In the genomic region with DNA sequence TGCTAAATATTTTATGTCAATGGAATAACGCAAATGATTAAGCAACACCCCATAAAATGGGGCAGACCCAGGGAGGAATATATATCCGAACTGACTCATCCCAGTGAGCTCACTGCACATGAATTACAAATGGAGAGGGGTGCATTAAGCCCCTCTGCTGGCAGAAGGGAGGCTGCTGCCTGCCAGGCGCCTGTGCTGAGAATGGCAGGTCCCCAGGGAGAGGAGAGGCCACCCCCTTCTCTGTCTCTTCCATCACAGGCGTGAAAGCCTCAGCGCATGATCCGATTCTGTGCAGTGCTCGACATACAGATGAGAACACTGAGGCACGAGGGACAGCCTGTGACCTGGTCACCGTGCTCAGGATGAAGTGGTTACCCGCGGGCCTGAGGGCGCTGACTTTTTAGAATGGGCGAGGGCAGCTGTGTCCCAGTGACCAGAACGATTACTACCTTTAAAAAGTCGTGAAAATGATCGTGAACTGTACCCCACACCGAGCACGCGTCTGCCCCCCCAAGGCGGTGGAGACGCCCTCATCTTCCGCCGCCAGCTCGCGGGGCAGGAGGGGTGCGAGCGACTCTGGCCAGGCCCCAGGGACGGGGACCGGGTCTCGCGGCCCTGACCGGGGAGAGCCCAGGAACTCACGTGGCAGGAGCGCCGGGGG, we compare ENCODE assay signal across 8 cellular contexts.
DNase-seq lines count a peak whose midpoint lies in the region; ATAC-seq and TF ChIP-seq lines count a peak whose summit lies in the region.
"Not testable (repeated sequence)": the region's sequence is repeated elsewhere in the genome, so short reads cannot be mapped to it uniquely, and the experiment has no call there.

No MANE protein-coding gene starts in this region.

- H3K9me3 ChIP-seq in endodermal cell (ENCODE audit: control insufficient read depth, low read length); psoas muscle: not testable (repeated sequence)

- DNase-seq in ELF-1 (ENCODE audit: low read depth, low spot score) = peak; percentile 39
- peak; percentile 85 for DNase-seq in LHCN-M2 (ENCODE audit: low read depth)
- peak; percentile 30 for DNase-seq in activated naive CD4-positive, alpha-beta T cell treated with anti-CD3 and anti-CD28 coated beads for 36 hours
- peak; percentile 62 for DNase-seq in endodermal cell
- DNase-seq in kidney epithelial cell (ENCODE audit: low read depth); type B pancreatic cell (ENCODE audit: extremely low spot score, unreplicated experiment): not testable (repeated sequence)
- peak; percentile 38 to 54 for DNase-seq in psoas muscle

- not testable (repeated sequence) for H3K36me3 ChIP-seq in endodermal cell (ENCODE audit: control insufficient read depth, insufficient read depth, low read length); kidney epithelial cell (ENCODE audit: control insufficient read depth, insufficient read depth, low read length)
- H3K36me3 ChIP-seq in psoas muscle (ENCODE audit: insufficient read depth in 1 of 2, low read depth in 1 of 2) = peaks cover 3 to 23% of the 10 kb centered on the region in 2 donors

- peak overlapping the region; percentile 32 for H3K27ac ChIP-seq in endodermal cell (ENCODE audit: low read depth, low read length)
- peak overlapping the region; percentile 88 for H3K27ac ChIP-seq in psoas muscle

- peak overlapping the region; percentile 83 for H3K27ac Mint-ChIP-seq in activated naive CD4-positive, alpha-beta T cell treated with anti-CD3 and anti-CD28 coated beads for 36 hours
- H3K27ac Mint-ChIP-seq in endodermal cell = peak overlapping the region; percentile 91
- peak overlapping the region; percentile 88 for H3K27ac Mint-ChIP-seq in type B pancreatic cell

- not testable (repeated sequence) for H3K27me3 ChIP-seq in endodermal cell (ENCODE audit: control insufficient read depth, insufficient read depth, low read length, poor library complexity, severe bottlenecking); kidney epithelial cell (ENCODE audit: control insufficient read depth, insufficient read depth, low read length); psoas muscle (ENCODE audit: insufficient read depth in 3 of 3, low read length in 2 of 3)

- peak; percentile 27 for TF ChIP-seq CTCF in endodermal cell (conservative IDR thresholded peaks at IDR 0.05)
- TF ChIP-seq CTCF in kidney epithelial cell (IDR thresholded peaks at IDR 0.05; ENCODE audit: insufficient read depth, low read length, poor library complexity, severe bottlenecking); psoas muscle (IDR thresholded peaks at IDR 0.05): not testable (repeated sequence)
- peak; percentile 22 for TF ChIP-seq CTCF in type B pancreatic cell (conservative IDR thresholded peaks at IDR 0.05)

- intact Hi-C loops in activated naive CD4-positive, alpha-beta T cell treated with anti-CD3 and anti-CD28 coated beads for 36 hours (cut with micrococcal nuclease) = loop anchor here (2.0 kb wide), 1 partner anchor 208 kb away; no protein-coding TSS in a partner anchor
- intact Hi-C loops in psoas muscle (cut with DNase I) = not testable (repeated sequence)

- CTCF ChIA-PET in activated naive CD4-positive, alpha-beta T cell treated with anti-CD3 and anti-CD28 coated beads for 36 hours (lab: Charles Lee) = not testable (repeated sequence)

- H3K4me3 ChIP-seq in endodermal cell (ENCODE audit: low read length) = peak overlapping the region; percentile 84
- H3K4me3 ChIP-seq in kidney epithelial cell (ENCODE audit: low read depth, low read length) = peak overlapping the region; percentile 63
- H3K4me3 ChIP-seq in psoas muscle = peak overlapping the region; percentile 81

- not testable (repeated sequence) for H3K9me3 Mint-ChIP-seq in activated naive CD4-positive, alpha-beta T cell treated with anti-CD3 and anti-CD28 coated beads for 36 hours; endodermal cell; type B pancreatic cell

- not testable (repeated sequence) for ATAC-seq in SK-N-SH treated with all-trans-retinoic acid at 6 μM for 48 hours, psoas muscle

- H3K4me3 Mint-ChIP-seq in activated naive CD4-positive, alpha-beta T cell treated with anti-CD3 and anti-CD28 coated beads for 36 hours = peak overlapping the region; percentile 98
- H3K4me3 Mint-ChIP-seq in endodermal cell (peak overlapping the region; percentile 83), type B pancreatic cell (peak overlapping the region; percentile 99)

- peaks cover 13% of the 10 kb centered on the region for H3K36me3 Mint-ChIP-seq in activated naive CD4-positive, alpha-beta T cell treated with anti-CD3 and anti-CD28 coated beads for 36 hours (ENCODE audit: low read depth)
- not testable (repeated sequence) for H3K36me3 Mint-ChIP-seq in endodermal cell (ENCODE audit: low read depth); type B pancreatic cell

- H3K27me3 Mint-ChIP-seq in activated naive CD4-positive, alpha-beta T cell treated with anti-CD3 and anti-CD28 coated beads for 36 hours (ENCODE audit: low read depth); endodermal cell (ENCODE audit: insufficient read depth); type B pancreatic cell: not testable (repeated sequence)

- not testable (repeated sequence) for H3K4me1 ChIP-seq in endodermal cell (ENCODE audit: control insufficient read depth, insufficient read depth, low read length)
- peaks cover 19% of the 10 kb centered on the region for H3K4me1 ChIP-seq in psoas muscle

- WGBS in endodermal cell (ENCODE audit: insufficient coverage in 1 of 2, insufficient read length in 1 of 2), 2 experiments = 2% methylated on average over 8 to 35 of the region's 35 CpGs
- WGBS in psoas muscle, 3 donors = 2 to 4% (median 2%) methylated on average over 31 to 35 of the region's 35 CpGs

- H3K4me1 Mint-ChIP-seq in activated naive CD4-positive, alpha-beta T cell treated with anti-CD3 and anti-CD28 coated beads for 36 hours (ENCODE audit: low read depth) = peaks cover 19% of the 10 kb centered on the region
- H3K4me1 Mint-ChIP-seq in endodermal cell; type B pancreatic cell (ENCODE audit: unreplicated experiment): not testable (repeated sequence)

- H3K9ac ChIP-seq in endodermal cell (ENCODE audit: extremely low read depth, low read length, poor library complexity, severe bottlenecking) = peak overlapping the region; percentile 60

TF ChIP-seq in SK-N-SH treated with all-trans-retinoic acid at 6 μM for 48 hours, 23 proteins besides CTCF, POLR2A, EP300 and RAD21:
- TF ChIP-seq, protein P1, sequence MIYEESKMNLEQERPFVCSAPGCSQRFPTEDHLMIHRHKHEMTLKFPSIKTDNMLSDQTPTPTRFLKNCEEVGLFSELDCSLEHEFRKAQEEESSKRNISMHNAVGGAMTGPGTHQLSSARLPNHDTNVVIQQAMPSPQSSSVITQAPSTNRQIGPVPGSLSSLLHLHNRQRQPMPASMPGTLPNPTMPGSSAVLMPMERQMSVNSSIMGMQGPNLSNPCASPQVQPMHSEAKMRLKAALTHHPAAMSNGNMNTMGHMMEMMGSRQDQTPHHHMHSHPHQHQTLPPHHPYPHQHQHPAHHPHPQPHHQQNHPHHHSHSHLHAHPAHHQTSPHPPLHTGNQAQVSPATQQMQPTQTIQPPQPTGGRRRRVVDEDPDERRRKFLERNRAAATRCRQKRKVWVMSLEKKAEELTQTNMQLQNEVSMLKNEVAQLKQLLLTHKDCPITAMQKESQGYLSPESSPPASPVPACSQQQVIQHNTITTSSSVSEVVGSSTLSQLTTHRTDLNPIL (CRISPR knock-in tag; IDR thresholded peaks at IDR 0.05; ENCODE audit: low read depth) = peak; percentile 47; the same call in 1 of the 2 replicates
TF ChIP-seq in SK-N-SH treated with all-trans-retinoic acid at 6 μM for 48 hours: peak in this region for 1; not testable (repeated sequence) for 22.
